In genomic region chr1:28264897-28265296, GRCh38 we compare ENCODE assay signal across 22 cellular contexts.
"Had no signal": no experiment of that assay in that cellular context is flagged by ENCODE, and none has a peak within 500 bp of the region (broad histone marks: within the 10 kb centered on the region; RNA-seq: fewer than 3 reads in every experiment).

No MANE protein-coding gene starts in this region.

- DNase-seq: activated B cell treated with CpG ODN at 0.5 μM for 24 hours; activated CD4-positive, alpha-beta memory T cell treated with anti-CD3 and anti-CD28 coated beads for 36 hours; activated CD4-positive, alpha-beta T cell treated with anti-CD3 and anti-CD28 coated beads for 4 hours; activated CD8-positive, alpha-beta memory T cell treated with anti-CD3 and anti-CD28 coated beads, Interleukin-2, amount 10 ng/mL, durations not matched to agents 7 days and 5 days; activated naive CD4-positive, alpha-beta T cell treated with Interleukin-2 at 50 U/mL for 16 hours; activated naive CD8-positive, alpha-beta T cell treated with anti-CD3 and anti-CD28 coated beads, Interleukin-2, amount 10 ng/mL, durations not matched to agents 7 days and 5 days; brain microvascular endothelial cell; central memory CD4-positive, alpha-beta T cell; colonic mucosa; gastrocnemius medialis; head of caudate nucleus; immature natural killer cell; kidney glomerular epithelial cell; left ventricle myocardium inferior; stimulated activated CD4-positive, alpha-beta T cell treated with anti-CD3 and anti-CD28 coated beads, Interleukin-4, amount 100 ng/mL, for 24 hours; stomach had no signal

- H3K27ac ChIP-seq: brain microvascular endothelial cell, colonic mucosa, gastrocnemius medialis, left ventricle myocardium inferior, prostate gland, right atrium auricular region, stomach had no signal

- H3K36me3 ChIP-seq: brain microvascular endothelial cell, colonic mucosa, prostate gland, right atrium auricular region had no signal

- H3K27ac Mint-ChIP-seq: activated B cell treated with CpG ODN at 0.5 μM for 24 hours; activated CD4-positive, alpha-beta memory T cell treated with anti-CD3 and anti-CD28 coated beads for 36 hours; activated CD8-positive, alpha-beta memory T cell treated with anti-CD3 and anti-CD28 coated beads, Interleukin-2, amount 10 ng/mL, durations not matched to agents 7 days and 5 days; activated naive CD8-positive, alpha-beta T cell treated with anti-CD3 and anti-CD28 coated beads, Interleukin-2, amount 10 ng/mL, durations not matched to agents 7 days and 5 days had no signal

- H3K4me1 ChIP-seq: prostate gland had no signal

- H3K9me3 Mint-ChIP-seq: activated B cell treated with CpG ODN at 0.5 μM for 24 hours; activated CD4-positive, alpha-beta memory T cell treated with anti-CD3 and anti-CD28 coated beads for 36 hours; activated naive CD8-positive, alpha-beta T cell treated with anti-CD3 and anti-CD28 coated beads, Interleukin-2, amount 10 ng/mL, durations not matched to agents 7 days and 5 days; activated T-helper 17 cell treated with anti-CD3 and anti-CD28 coated beads, Interleukin-2, amount 50 U/mL, for 72 hours; immature natural killer cell; neural crest cell; stimulated activated effector memory CD8-positive, alpha-beta T cell treated with anti-CD3 and anti-CD28 coated beads, Interleukin-12 subunit alpha, Interleukin-12 subunit beta, amount 100 ng/mL, for 72 hours; type B pancreatic cell had no signal

- H3K4me3 ChIP-seq: colonic mucosa, gastrocnemius medialis, left ventricle myocardium inferior, prostate gland, right atrium auricular region, stomach had no signal

- H3K27me3 ChIP-seq: brain microvascular endothelial cell, colonic mucosa, gastrocnemius medialis, right atrium auricular region, stomach had no signal

- H3K27me3 Mint-ChIP-seq: activated CD4-positive, alpha-beta memory T cell treated with anti-CD3 and anti-CD28 coated beads for 36 hours; activated CD8-positive, alpha-beta memory T cell treated with anti-CD3 and anti-CD28 coated beads, Interleukin-2, amount 10 ng/mL, durations not matched to agents 7 days and 5 days; activated naive CD8-positive, alpha-beta T cell treated with anti-CD3 and anti-CD28 coated beads, Interleukin-2, amount 10 ng/mL, durations not matched to agents 7 days and 5 days; activated T-helper 17 cell treated with anti-CD3 and anti-CD28 coated beads, Interleukin-2, amount 50 U/mL, for 72 hours; type B pancreatic cell had no signal

- H3K9me3 ChIP-seq: colonic mucosa, gastrocnemius medialis, left ventricle myocardium inferior, prostate gland, right atrium auricular region, stomach had no signal

- H3K4me3 Mint-ChIP-seq: activated B cell treated with CpG ODN at 0.5 μM for 24 hours; activated CD4-positive, alpha-beta memory T cell treated with anti-CD3 and anti-CD28 coated beads for 36 hours; activated CD8-positive, alpha-beta memory T cell treated with anti-CD3 and anti-CD28 coated beads, Interleukin-2, amount 10 ng/mL, durations not matched to agents 7 days and 5 days; activated naive CD8-positive, alpha-beta T cell treated with anti-CD3 and anti-CD28 coated beads, Interleukin-2, amount 10 ng/mL, durations not matched to agents 7 days and 5 days; activated T-helper 17 cell treated with anti-CD3 and anti-CD28 coated beads, Interleukin-2, amount 50 U/mL, for 72 hours; immature natural killer cell; neural crest cell; stimulated activated effector memory CD8-positive, alpha-beta T cell treated with anti-CD3 and anti-CD28 coated beads, Interleukin-12 subunit alpha, Interleukin-12 subunit beta, amount 100 ng/mL, for 72 hours; type B pancreatic cell had no signal

- H3K36me3 Mint-ChIP-seq: type B pancreatic cell had no signal
